In the genomic region with DNA sequence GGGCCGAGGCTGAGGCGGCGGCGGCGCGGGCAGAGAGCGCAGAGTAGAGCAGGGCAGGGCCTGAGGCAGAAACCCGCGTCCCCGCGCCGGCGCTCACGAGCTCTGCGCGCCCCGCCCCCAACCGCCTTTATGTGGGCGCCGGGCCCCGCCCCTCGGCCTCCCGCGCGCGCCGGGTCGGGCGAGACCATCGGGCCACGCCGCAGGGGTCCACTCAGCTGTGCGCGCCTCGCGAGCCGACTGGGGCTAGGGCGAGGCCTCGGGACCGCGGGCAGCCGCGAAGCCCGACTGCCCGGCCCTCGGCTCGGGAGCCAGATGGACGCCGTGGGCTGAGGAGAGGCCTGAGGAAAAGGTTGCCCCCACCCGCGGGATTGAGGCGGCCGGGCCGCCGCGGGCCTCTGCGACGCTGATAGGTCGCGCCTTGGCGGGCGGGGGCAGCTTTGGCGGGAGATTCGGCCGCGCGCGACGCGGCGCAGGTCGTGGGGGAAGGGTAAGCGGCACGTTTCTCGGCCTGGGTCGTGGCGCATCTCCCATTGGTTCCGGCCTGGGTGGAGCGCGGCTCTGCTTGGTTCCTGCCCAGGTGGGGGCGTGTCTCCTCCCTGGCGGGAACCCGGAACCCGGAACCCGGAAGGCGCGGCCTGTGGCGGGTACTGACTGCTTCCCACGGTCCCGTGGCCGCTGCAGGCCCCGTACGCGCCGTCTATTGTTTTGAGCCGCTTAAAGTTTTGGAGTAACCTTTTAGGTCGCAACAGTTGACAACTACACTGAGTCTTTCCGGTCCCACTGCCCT, we compare ENCODE assay signal across 8 cellular contexts. TPM values are rescaled to one million over a fixed set of nuclear protein-coding genes. Genes with fewer than 3 reads are reported as not detected.
A peak's percentile ranks its signal among the peaks of the same experiment; 100 is the strongest.
DNase-seq lines count a peak whose midpoint lies in the region; TF ChIP-seq lines count a peak whose summit lies in the region.

A gene (minus strand): TSS at position 104 of the 787 bp plus-strand sequence. CDS start 131 bp downstream, outside the sequence.

- H3K4me3 ChIP-seq in MM.1S (ENCODE audit: low read length) = peak within 1 kb of the TSS; percentile 95
- H3K4me3 ChIP-seq in fibroblast of the aortic adventitia (ENCODE audit: low read depth, low read length) = peak within 1 kb of the TSS; percentile 95
- peak within 1 kb of the TSS; percentile 97 for H3K4me3 ChIP-seq in neural cell (ENCODE audit: low read length)
- H3K4me3 ChIP-seq in stomach = peak within 1 kb of the TSS; percentile 78 to 93 (median 88)

- in situ Hi-C loops in G401 (cut with HindIII; ENCODE audit: low sequenced_read_pairs) = no loop called here

- H2AFZ ChIP-seq in MM.1S (ENCODE audit: low read length) (peak within 1 kb of the TSS; percentile 78), neural cell (ENCODE audit: low read depth, low read length) (peak within 1 kb of the TSS; percentile 60)

- WGBS in stomach, 5 donors = 0% methylated on average over 9 to 95 of the region's 98 CpGs

- H3K79me2 ChIP-seq in MM.1S (ENCODE audit: low read length) = peaks cover 93% of the 10 kb centered on the region
- peaks cover 32% of the 10 kb centered on the region for H3K79me2 ChIP-seq in neural cell (replicated peaks; ENCODE audit: insufficient read depth, low read length)

- H4K20me1 ChIP-seq in MM.1S (ENCODE audit: insufficient read depth, low read length) = peaks cover 33% of the 10 kb centered on the region
- H4K20me1 ChIP-seq in neural cell (ENCODE audit: insufficient read depth) = no peaks in the 10 kb centered on the region

- H3K36me3 ChIP-seq in MM.1S (replicated peaks; ENCODE audit: insufficient read depth, low read length) (no peaks in the 10 kb centered on the region), neural cell (ENCODE audit: insufficient read depth, low read length) (no peaks in the 10 kb centered on the region), stomach (peaks cover 0 to 21% (median 17%) of the 10 kb centered on the region in 4 donors)

- H3F3A ChIP-seq in MM.1S (ENCODE audit: insufficient read depth, low read length) (peaks cover 16% of the 10 kb centered on the region), neural cell (ENCODE audit: insufficient read depth, low read length, poor library complexity, severe bottlenecking) (no peaks in the 10 kb centered on the region)

- intact Hi-C loops in stomach (cut with DNase I; ENCODE audit: low total_unique reads) = no loop called here

- H3K27me3 ChIP-seq in MM.1S (replicated peaks; ENCODE audit: insufficient read depth, low read length) = no peaks in the 10 kb centered on the region
- H3K27me3 ChIP-seq in neural cell (ENCODE audit: insufficient read depth, low read depth, low read length) = no peaks in the 10 kb centered on the region
- H3K27me3 ChIP-seq in stomach = no peaks in the 10 kb centered on the region

- peak within 1 kb of the TSS; percentile 100 for H3K27ac ChIP-seq in MM.1S (ENCODE audit: low read length)
- peak within 1 kb of the TSS; percentile 65 for H3K27ac ChIP-seq in neural cell (ENCODE audit: low read length)
- H3K27ac ChIP-seq in stomach = peak within 1 kb of the TSS; percentile 96 to 100 (median 98)

- TF ChIP-seq RAD21 in neural cell (conservative IDR thresholded peaks at IDR 0.05) = no peak

- peaks cover 13% of the 10 kb centered on the region for H3K4me1 ChIP-seq in MM.1S (ENCODE audit: low read length)
- peaks cover 64 to 81% (median 73%) of the 10 kb centered on the region in 4 donors for H3K4me1 ChIP-seq in stomach

- DNase-seq in G401 (ENCODE audit: low spot score) (peak; percentile 87), HCEC 1CT (peak; percentile 76), MM.1S (peak; percentile 96), SHP77 treated with DMSO at 0.1 percent for 48 hours (lab: John Stamatoyannopoulos, UW) (peak; percentile 40), fibroblast of the aortic adventitia (ENCODE audit: low read depth) (peak; percentile 89), stomach (peak; percentile 99)
- DNase-seq in activated effector memory CD4-positive, alpha-beta T cell treated with anti-CD3 and anti-CD28 coated beads, Interleukin-2, amount 50 U/mL, for 16 hours = peak; percentile 100

- H3K9me2 ChIP-seq in MM.1S (replicated peaks; ENCODE audit: insufficient read depth, low read length) (no peaks in the 10 kb centered on the region), neural cell (ENCODE audit: insufficient read depth, low read length) (no peaks in the 10 kb centered on the region)

- H3K4me2 ChIP-seq in MM.1S (ENCODE audit: low read depth, low read length) (peak within 1 kb of the TSS; percentile 85), neural cell (ENCODE audit: low read length) (peak within 1 kb of the TSS; percentile 94)

- H3K9me3 ChIP-seq in MM.1S (replicated peaks; ENCODE audit: insufficient read depth, low read length) (no peaks in the 10 kb centered on the region), neural cell (ENCODE audit: low read length) (no peaks in the 10 kb centered on the region), stomach (no peaks in the 10 kb centered on the region)

- TF ChIP-seq CTCF in MM.1S (IDR thresholded peaks at IDR 0.05; ENCODE audit: low read length) (no peak), fibroblast of the aortic adventitia (IDR thresholded peaks at IDR 0.05; ENCODE audit: insufficient read depth, low read length) (no peak), neural cell (IDR thresholded peaks at IDR 0.05; ENCODE audit: poor library complexity, severe bottlenecking) (peak; percentile 15), stomach (IDR thresholded peaks at IDR 0.05) (no peak)

- TF ChIP-seq POLR2A in stomach (IDR thresholded peaks at IDR 0.05) = no peak

- H3K9ac ChIP-seq in MM.1S (ENCODE audit: low read length) (peak within 1 kb of the TSS; percentile 99), neural cell (ENCODE audit: low read length) (peak within 1 kb of the TSS; percentile 83)

- TF ChIP-seq EP300 in neural cell (conservative IDR thresholded peaks at IDR 0.05; ENCODE audit: poor library complexity, severe bottlenecking) (peak; percentile 72), stomach (IDR thresholded peaks at IDR 0.05) (no peak)

TF ChIP-seq in neural cell, 6 proteins besides CTCF, POLR2A, EP300 and RAD21:
- no peak for TF ChIP-seq EZH2 (IDR thresholded peaks at IDR 0.05; ENCODE audit: borderline replicate concordance, insufficient read depth, low read length, poor library complexity, severe bottlenecking)
- no peak for TF ChIP-seq TAF1 (IDR thresholded peaks at IDR 0.05; ENCODE audit: low read depth)
- peak; percentile 83 for TF ChIP-seq POLR2AphosphoS5 (IDR thresholded peaks at IDR 0.05)
- peak; percentile 98 for TF ChIP-seq MXI1 (conservative IDR thresholded peaks at IDR 0.05; ENCODE audit: poor library complexity, severe bottlenecking)
- TF ChIP-seq SMC3 (conservative IDR thresholded peaks at IDR 0.05; ENCODE audit: poor library complexity) = no peak
- TF ChIP-seq, protein P1, sequence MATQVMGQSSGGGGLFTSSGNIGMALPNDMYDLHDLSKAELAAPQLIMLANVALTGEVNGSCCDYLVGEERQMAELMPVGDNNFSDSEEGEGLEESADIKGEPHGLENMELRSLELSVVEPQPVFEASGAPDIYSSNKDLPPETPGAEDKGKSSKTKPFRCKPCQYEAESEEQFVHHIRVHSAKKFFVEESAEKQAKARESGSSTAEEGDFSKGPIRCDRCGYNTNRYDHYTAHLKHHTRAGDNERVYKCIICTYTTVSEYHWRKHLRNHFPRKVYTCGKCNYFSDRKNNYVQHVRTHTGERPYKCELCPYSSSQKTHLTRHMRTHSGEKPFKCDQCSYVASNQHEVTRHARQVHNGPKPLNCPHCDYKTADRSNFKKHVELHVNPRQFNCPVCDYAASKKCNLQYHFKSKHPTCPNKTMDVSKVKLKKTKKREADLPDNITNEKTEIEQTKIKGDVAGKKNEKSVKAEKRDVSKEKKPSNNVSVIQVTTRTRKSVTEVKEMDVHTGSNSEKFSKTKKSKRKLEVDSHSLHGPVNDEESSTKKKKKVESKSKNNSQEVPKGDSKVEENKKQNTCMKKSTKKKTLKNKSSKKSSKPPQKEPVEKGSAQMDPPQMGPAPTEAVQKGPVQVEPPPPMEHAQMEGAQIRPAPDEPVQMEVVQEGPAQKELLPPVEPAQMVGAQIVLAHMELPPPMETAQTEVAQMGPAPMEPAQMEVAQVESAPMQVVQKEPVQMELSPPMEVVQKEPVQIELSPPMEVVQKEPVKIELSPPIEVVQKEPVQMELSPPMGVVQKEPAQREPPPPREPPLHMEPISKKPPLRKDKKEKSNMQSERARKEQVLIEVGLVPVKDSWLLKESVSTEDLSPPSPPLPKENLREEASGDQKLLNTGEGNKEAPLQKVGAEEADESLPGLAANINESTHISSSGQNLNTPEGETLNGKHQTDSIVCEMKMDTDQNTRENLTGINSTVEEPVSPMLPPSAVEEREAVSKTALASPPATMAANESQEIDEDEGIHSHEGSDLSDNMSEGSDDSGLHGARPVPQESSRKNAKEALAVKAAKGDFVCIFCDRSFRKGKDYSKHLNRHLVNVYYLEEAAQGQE (IDR thresholded peaks at IDR 0.05; ENCODE audit: borderline replicate concordance) = peak; percentile 2

RNA-seq across cellular contexts. Expression of the gene that starts here (rescaled TPM):
- total RNA-seq in G401 (2014; rRNA removed; shearing (Covaris generic)) = 98.5 and 101 TPM in 2 replicates
- total RNA-seq in fibroblast of the aortic adventitia (ENCODE audit: low replicate concordance) = 48.2 and 89.1 TPM in 2 replicates
- 107 and 111 TPM in 2 replicates for polyA plus RNA-seq in neural cell
- polyA minus RNA-seq in neural cell = 54.4 and 59.4 TPM in 2 replicates
- total RNA-seq in stomach = 100 to 1,000 TPM in 3 of 5 donors, 10 to 100 TPM in 2; 28.3 to 163 (median 100) TPM
- polyA plus RNA-seq in stomach = 10 to 100 TPM; 30.9 to 35.6 (median 32.5) TPM

Comparison
In these comparisons a context has a peak if more than half of its experiments do, and no peak if none do; other contexts are left out.
1. Peak in every context shown above with its lines: DNase-seq, H3K4me3 ChIP-seq and H3K27ac ChIP-seq.
2. DNase-seq: peak in every context shown above with its lines; median percentile 100 in activated effector memory CD4-positive, alpha-beta T cell treated with anti-CD3 and anti-CD28 coated beads, Interleukin-2, amount 50 U/mL, for 16 hours; 99 in stomach; 96 in MM.1S; 89 in fibroblast of the aortic adventitia; 87 in G401; 76 in HCEC 1CT; 40 in SHP77 treated with DMSO at 0.1 percent for 48 hours.